In the genomic region with DNA sequence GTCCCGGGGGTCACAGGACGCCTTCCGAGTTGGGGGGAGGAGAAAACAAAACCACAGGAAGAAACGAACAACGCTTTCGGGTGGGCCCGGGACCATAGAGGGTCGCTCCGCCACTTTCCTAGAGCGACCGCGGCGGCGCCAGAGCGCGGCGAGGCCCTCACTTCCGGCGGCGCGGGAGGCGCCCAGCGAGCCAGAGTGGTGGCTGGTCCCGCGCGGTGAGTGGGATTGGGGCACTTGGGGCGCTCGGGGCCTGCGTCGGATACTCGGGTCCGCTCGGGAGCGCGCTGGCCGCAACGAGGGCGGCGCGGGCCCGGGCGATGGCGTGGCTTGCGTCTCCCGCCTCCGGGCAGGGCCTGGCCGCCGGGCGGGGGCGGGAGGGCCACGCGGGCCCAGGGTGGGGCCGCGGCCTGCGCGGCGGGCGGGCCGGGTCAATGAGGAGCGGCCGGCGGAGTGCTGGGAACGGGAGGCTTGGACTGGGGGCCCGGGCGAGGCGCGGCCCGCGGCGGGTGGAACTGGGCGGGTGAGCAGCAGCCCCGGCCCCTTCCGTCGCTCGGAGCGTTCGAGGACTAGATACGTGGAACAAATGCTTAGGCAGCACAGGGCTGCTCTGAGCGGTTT, we compare ENCODE assay signal across 8 cellular contexts. TPM values are rescaled to one million over a fixed set of nuclear protein-coding genes. Genes with fewer than 3 reads are reported as not detected.
DNase-seq lines count a peak whose midpoint lies in the region; ATAC-seq and TF ChIP-seq lines count a peak whose summit lies in the region.

Gene ZNF22, plus strand, starts transcription at position 160 of the 618 bp plus-strand sequence. CDS start 2,446 bp downstream, outside the sequence.

- DNase-seq in AG09309 (ENCODE audit: low read depth) = no peak
- DNase-seq in NCI-H748 treated with DMSO at 0.1 percent for 48 hours (lab: John Stamatoyannopoulos, UW) = peak; percentile 9
- DNase-seq in activated CD8-positive, alpha-beta memory T cell treated with anti-CD3 and anti-CD28 coated beads, Interleukin-2, amount 50 U/mL, for 24 hours (ENCODE audit: extremely low read depth) = peak; percentile 27
- DNase-seq in epidermal melanocyte (ENCODE audit: insufficient read length, low spot score) = peak; percentile 45
- DNase-seq in mucosa of gallbladder (ENCODE audit: low spot score) = peak; percentile 62
- peak; percentile 51 to 58 for DNase-seq in stimulated activated CD8-positive, alpha-beta memory T cell treated with anti-CD3 and anti-CD28 coated beads, Interleukin-7, amount 100 ng/mL, for 1 hour (ENCODE audit: low read depth in 2 of 2)

- peak within 1 kb of the TSS; percentile 53 for H3K4me3 ChIP-seq in AG09309 (ENCODE audit: control insufficient read depth, low read depth, low read length)

- peak; percentile 74 for ATAC-seq in GM18867 (IDR thresholded peaks at IDR 0.05; ENCODE audit: unreplicated experiment)
- ATAC-seq in HG03095 (IDR thresholded peaks at IDR 0.05; ENCODE audit: unreplicated experiment) = peak; percentile 75

- TF ChIP-seq CTCF in AG09309 (IDR thresholded peaks at IDR 0.05; ENCODE audit: control insufficient read depth, insufficient read depth, low read depth, low read length, missing control alignments) = no peak

RNA-seq across cellular contexts. Expression of gene ZNF22, which starts in this region (rescaled TPM):
- 16.5 TPM for total RNA-seq in mucosa of gallbladder
